ENCODE assay signal across 10 cellular contexts in the genomic region with DNA sequence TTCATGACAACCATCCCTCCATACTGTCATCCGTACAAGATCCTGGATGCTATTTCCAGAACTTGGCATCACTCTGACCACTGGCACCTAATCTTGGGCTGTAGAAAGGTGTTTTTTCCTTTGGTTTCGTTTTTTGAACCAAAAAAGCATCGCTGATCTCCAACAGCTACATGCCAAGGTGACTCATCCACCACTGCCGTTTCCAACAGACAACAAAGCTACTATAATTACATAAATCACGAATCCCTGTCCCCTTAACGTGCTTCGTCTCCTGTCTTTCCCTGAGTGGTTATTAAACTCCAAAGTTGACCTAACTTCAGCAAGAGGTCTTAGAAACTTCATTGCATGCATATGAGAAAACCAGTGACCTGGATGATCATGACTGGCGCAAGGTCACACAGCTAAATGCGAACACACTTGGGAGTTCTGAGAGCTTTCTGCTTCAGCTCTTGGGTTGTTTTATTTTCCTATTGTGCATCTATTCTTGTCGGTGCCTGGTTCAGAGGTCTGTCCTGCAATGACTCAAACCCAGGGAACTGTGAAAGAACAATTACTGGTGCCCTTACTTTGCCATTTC.
DNase-seq lines count a peak whose midpoint lies in the region; ATAC-seq lines count a peak whose summit lies in the region.
"Had no signal": no experiment of that assay in that cellular context is flagged by ENCODE, and none has a peak within 500 bp of the region (broad histone marks: within the 10 kb centered on the region; RNA-seq: fewer than 3 reads in every experiment).

No MANE protein-coding gene starts in this region.

- ATAC-seq in GM21360 (IDR thresholded peaks at IDR 0.05; ENCODE audit: unreplicated experiment) (peak; percentile 85), GM21528 (IDR thresholded peaks at IDR 0.05; ENCODE audit: low FRiP score, unreplicated experiment) (no peak), HG03097 (IDR thresholded peaks at IDR 0.05; ENCODE audit: low FRiP score, unreplicated experiment) (no peak)
- ATAC-seq in stimulated activated naive B cell treated with anti-CD40 and anti-IgM and Interleukin-4, amounts not matched to agents 10 μg/mL and 1 μg/mL and 100 μg/mL, for 72 hours (replicated peaks) = peak; percentile 82 to 84

- peak; percentile 29 for DNase-seq in LoVo (ENCODE audit: low spot score)
- peak; percentile 40 for DNase-seq in dedifferentiated amniotic fluid mesenchymal stem cell (ENCODE audit: extremely low spot score)
- no peak for DNase-seq in stimulated activated naive B cell treated with anti-CD40 and anti-IgM and Interleukin-4, amounts not matched to agents 10 μg/mL and 1 μg/mL and 100 μg/mL, for 72 hours
- DNase-seq in CD1c-positive myeloid dendritic cell (ENCODE audit: extremely low spot score) = no peak
- no peak for DNase-seq in iPS-NIHi7 (ENCODE audit: extremely low spot score)
- DNase-seq: activated naive CD4-positive, alpha-beta T cell treated with anti-CD3 and anti-CD28 coated beads, Interleukin-2, amount 50 U/mL, for 16 hours; NCI-H1694 treated with DMSO at 0.1 percent for 48 hours had no signal

- H3K4me1 Mint-ChIP-seq in stimulated activated naive B cell treated with anti-CD40 and anti-IgM and Interleukin-4, amounts not matched to agents 10 μg/mL and 1 μg/mL and 100 μg/mL, for 72 hours = peaks cover 4 to 5% of the 10 kb centered on the region in 2 donors

- no peak overlapping the region for H3K27ac Mint-ChIP-seq in stimulated activated naive B cell treated with anti-CD40 and anti-IgM and Interleukin-4, amounts not matched to agents 10 μg/mL and 1 μg/mL and 100 μg/mL, for 72 hours

- H3K4me3 Mint-ChIP-seq in stimulated activated naive B cell treated with anti-CD40 and anti-IgM and Interleukin-4, amounts not matched to agents 10 μg/mL and 1 μg/mL and 100 μg/mL, for 72 hours = no peak overlapping the region

- H3K9me3 Mint-ChIP-seq in stimulated activated naive B cell treated with anti-CD40 and anti-IgM and Interleukin-4, amounts not matched to agents 10 μg/mL and 1 μg/mL and 100 μg/mL, for 72 hours = no peaks in the 10 kb centered on the region

- H3K36me3 Mint-ChIP-seq in stimulated activated naive B cell treated with anti-CD40 and anti-IgM and Interleukin-4, amounts not matched to agents 10 μg/mL and 1 μg/mL and 100 μg/mL, for 72 hours = no peaks in the 10 kb centered on the region

- peaks cover 0 to 5% of the 10 kb centered on the region in 2 donors for H3K27me3 Mint-ChIP-seq in stimulated activated naive B cell treated with anti-CD40 and anti-IgM and Interleukin-4, amounts not matched to agents 10 μg/mL and 1 μg/mL and 100 μg/mL, for 72 hours

Comparison
In these comparisons a context has a peak if more than half of its experiments do, and no peak if none do; other contexts are left out.
1. ATAC-seq: peak in GM21360 (single experiment) and stimulated activated naive B cell treated with anti-CD40 and anti-IgM and Interleukin-4, amounts not matched to agents 10 μg/mL and 1 μg/mL and 100 μg/mL, for 72 hours (2 of 2); none in GM21528 (single experiment) and HG03097 (single experiment).
2. DNase-seq: peak in LoVo (single experiment) and dedifferentiated amniotic fluid mesenchymal stem cell (single experiment); none in stimulated activated naive B cell treated with anti-CD40 and anti-IgM and Interleukin-4, amounts not matched to agents 10 μg/mL and 1 μg/mL and 100 μg/mL, for 72 hours (single experiment), CD1c-positive myeloid dendritic cell (single experiment) and iPS-NIHi7 (single experiment).